In the genomic region with DNA sequence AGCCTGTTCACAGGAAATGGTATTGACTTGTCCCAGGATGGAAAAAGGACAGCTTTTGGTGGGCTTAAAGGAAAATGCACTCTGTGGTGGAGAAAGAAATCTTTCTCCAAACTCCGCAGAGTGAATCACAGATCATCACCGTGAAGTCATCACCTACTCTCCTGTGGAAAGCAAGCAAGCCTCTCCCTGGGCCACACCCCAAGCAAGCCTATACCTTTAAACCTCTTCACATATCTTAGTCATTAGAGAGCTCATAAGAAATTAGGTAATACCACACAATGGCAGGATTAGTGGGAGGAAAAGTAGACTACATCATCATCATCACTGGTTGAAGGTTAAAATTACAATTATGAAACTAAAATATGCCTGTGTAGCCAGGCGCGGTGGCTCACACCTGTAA, we compare ENCODE assay signal across 14 cellular contexts. TPM values are rescaled to one million over a fixed set of nuclear protein-coding genes. Genes with fewer than 3 reads are reported as not detected.
A peak's percentile ranks its signal among the peaks of the same experiment; 100 is the strongest.
DNase-seq lines count a peak whose midpoint lies in the region; ATAC-seq, FAIRE-seq and TF ChIP-seq lines count a peak whose summit lies in the region.
"Had no signal": no experiment of that assay in that cellular context is flagged by ENCODE, and none has a peak within 500 bp of the region (broad histone marks: within the 10 kb centered on the region; RNA-seq: fewer than 3 reads in every experiment).

No MANE protein-coding gene starts in this region.

- DNase-seq in ELR (ENCODE audit: low read depth): peak; percentile 47
- peak; percentile 67 for DNase-seq in RCC 7860 (ENCODE audit: low spot score)
- DNase-seq in esophagus squamous epithelium (lab: John Stamatoyannopoulos, UW): no peak
- no peak for DNase-seq in nephron progenitor cell
- DNase-seq in activated naive CD8-positive, alpha-beta T cell treated with anti-CD3 and anti-CD28 coated beads, Interleukin-2, amount 50 U/mL, for 24 hours: no peak
- no peak for DNase-seq in pons (ENCODE audit: low spot score)
- DNase-seq in stimulated activated CD8-positive, alpha-beta memory T cell treated with anti-CD3 and anti-CD28 coated beads, Interleukin-4, amount 100 ng/mL, for 48 hours: no peak
- DNase-seq in activated CD8-positive, alpha-beta memory T cell treated with anti-CD3 and anti-CD28 coated beads, Interleukin-2, amount 50 U/mL, for 4 hours: no peak
- DNase-seq: activated CD4-positive, alpha-beta T cell treated with anti-CD3 and anti-CD28 coated beads for 4 hours; T1000 had no signal

- no peak for ATAC-seq in activated naive CD8-positive, alpha-beta T cell treated with anti-CD3 and anti-CD28 coated beads, Interleukin-2, amount 50 U/mL, for 24 hours

- intact Hi-C loops in esophagus squamous epithelium (cut with DNase I): no loop called here

- no peak for TF ChIP-seq CTCF in esophagus squamous epithelium (IDR thresholded peaks at IDR 0.05)
- no peak for TF ChIP-seq CTCF in nephron progenitor cell (IDR thresholded peaks at IDR 0.05)

- no peaks in the 10 kb centered on the region for H3K9me3 Mint-ChIP-seq in nephron progenitor cell
- H3K9me3 Mint-ChIP-seq in activated naive CD8-positive, alpha-beta T cell treated with anti-CD3 and anti-CD28 coated beads, Interleukin-2, amount 50 U/mL, for 24 hours: no peaks in the 10 kb centered on the region
- H3K9me3 Mint-ChIP-seq: activated naive CD4-positive, alpha-beta T cell treated with anti-CD3 and anti-CD28 coated beads, Interleukin-2, amount 50 U/mL, for 24 hours; central memory CD8-positive, alpha-beta T cell; stimulated activated naive CD8-positive, alpha-beta T cell treated with anti-CD3 and anti-CD28 coated beads, Interleukin-15, Interleukin-2, amounts not matched to agents 100 ng/mL and 50 ng/mL, for 24 hours had no signal

- no peak overlapping the region for H3K4me3 Mint-ChIP-seq in nephron progenitor cell
- H3K4me3 Mint-ChIP-seq in activated naive CD8-positive, alpha-beta T cell treated with anti-CD3 and anti-CD28 coated beads, Interleukin-2, amount 50 U/mL, for 24 hours: no peak overlapping the region
- H3K4me3 Mint-ChIP-seq: activated naive CD4-positive, alpha-beta T cell treated with anti-CD3 and anti-CD28 coated beads, Interleukin-2, amount 50 U/mL, for 24 hours; central memory CD8-positive, alpha-beta T cell; stimulated activated naive CD8-positive, alpha-beta T cell treated with anti-CD3 and anti-CD28 coated beads, Interleukin-15, Interleukin-2, amounts not matched to agents 100 ng/mL and 50 ng/mL, for 24 hours had no signal

- 45 to 59% methylated on average over 4 of the region's 4 CpGs for WGBS in esophagus squamous epithelium, 2 donors

- FAIRE-seq in RCC 7860 (lab: Jason Lieb, UNC): no peak

- TF ChIP-seq POLR2A in esophagus squamous epithelium (IDR thresholded peaks at IDR 0.05): no peak

- H3K4me1 ChIP-seq in esophagus squamous epithelium: peaks cover 5 to 60% (median 24%) of the 10 kb centered on the region in 3 donors

- no peaks in the 10 kb centered on the region for H3K27me3 Mint-ChIP-seq in nephron progenitor cell (ENCODE audit: low read depth, poor library complexity)
- no peaks in the 10 kb centered on the region for H3K27me3 Mint-ChIP-seq in activated naive CD8-positive, alpha-beta T cell treated with anti-CD3 and anti-CD28 coated beads, Interleukin-2, amount 50 U/mL, for 24 hours
- H3K27me3 Mint-ChIP-seq: activated naive CD4-positive, alpha-beta T cell treated with anti-CD3 and anti-CD28 coated beads, Interleukin-2, amount 50 U/mL, for 24 hours; central memory CD8-positive, alpha-beta T cell; stimulated activated naive CD8-positive, alpha-beta T cell treated with anti-CD3 and anti-CD28 coated beads, Interleukin-15, Interleukin-2, amounts not matched to agents 100 ng/mL and 50 ng/mL, for 24 hours had no signal

- no peaks in the 10 kb centered on the region for H3K27me3 ChIP-seq in esophagus squamous epithelium
- H3K27me3 ChIP-seq: vagina had no signal

- peaks cover 72% of the 10 kb centered on the region for H3K4me1 Mint-ChIP-seq in nephron progenitor cell
- H3K4me1 Mint-ChIP-seq in activated naive CD8-positive, alpha-beta T cell treated with anti-CD3 and anti-CD28 coated beads, Interleukin-2, amount 50 U/mL, for 24 hours: peaks cover 12% of the 10 kb centered on the region
- H3K4me1 Mint-ChIP-seq: activated naive CD4-positive, alpha-beta T cell treated with anti-CD3 and anti-CD28 coated beads, Interleukin-2, amount 50 U/mL, for 24 hours; central memory CD8-positive, alpha-beta T cell had no signal

- H3K9me3 ChIP-seq in esophagus squamous epithelium: no peaks in the 10 kb centered on the region
- H3K9me3 ChIP-seq: vagina had no signal

- peak overlapping the region; percentile 55 for H3K27ac Mint-ChIP-seq in nephron progenitor cell
- no peak overlapping the region for H3K27ac Mint-ChIP-seq in activated naive CD8-positive, alpha-beta T cell treated with anti-CD3 and anti-CD28 coated beads, Interleukin-2, amount 50 U/mL, for 24 hours
- H3K27ac Mint-ChIP-seq: activated naive CD4-positive, alpha-beta T cell treated with anti-CD3 and anti-CD28 coated beads, Interleukin-2, amount 50 U/mL, for 24 hours; stimulated activated naive CD8-positive, alpha-beta T cell treated with anti-CD3 and anti-CD28 coated beads, Interleukin-15, Interleukin-2, amounts not matched to agents 100 ng/mL and 50 ng/mL, for 24 hours had no signal

- H3K27ac ChIP-seq in esophagus squamous epithelium: peak overlapping the region; percentile 16 to 69 (median 46)
- H3K27ac ChIP-seq: vagina had no signal

- no peak overlapping the region for H3K4me3 ChIP-seq in esophagus squamous epithelium
- H3K4me3 ChIP-seq: vagina had no signal

- H3K36me3 Mint-ChIP-seq in nephron progenitor cell (ENCODE audit: low read depth): peaks cover 76% of the 10 kb centered on the region
- H3K36me3 Mint-ChIP-seq in activated naive CD8-positive, alpha-beta T cell treated with anti-CD3 and anti-CD28 coated beads, Interleukin-2, amount 50 U/mL, for 24 hours (ENCODE audit: low read depth): no peaks in the 10 kb centered on the region
- H3K36me3 Mint-ChIP-seq: activated naive CD4-positive, alpha-beta T cell treated with anti-CD3 and anti-CD28 coated beads, Interleukin-2, amount 50 U/mL, for 24 hours had no signal

- H3K36me3 ChIP-seq in esophagus squamous epithelium: peaks cover 0 to 17% (median 0%) of the 10 kb centered on the region in 3 donors
- H3K36me3 ChIP-seq: vagina had no signal

RNA-seq across cellular contexts. Expression of gene TLE1, which starts 23.2 kb away (rescaled TPM):
- total RNA-seq in esophagus squamous epithelium: 10 to 100 TPM; 17.1 to 43.3 (median 20.4) TPM

Comparison
In these comparisons a context has a peak if more than half of its experiments do, and no peak if none do; other contexts are left out.
1. DNase-seq: peak in ELR (single experiment) and RCC 7860 (single experiment); none in esophagus squamous epithelium (single experiment), nephron progenitor cell (single experiment), activated naive CD8-positive, alpha-beta T cell treated with anti-CD3 and anti-CD28 coated beads, Interleukin-2, amount 50 U/mL, for 24 hours (single experiment), pons (single experiment), stimulated activated CD8-positive, alpha-beta memory T cell treated with anti-CD3 and anti-CD28 coated beads, Interleukin-4, amount 100 ng/mL, for 48 hours (single experiment) and activated CD8-positive, alpha-beta memory T cell treated with anti-CD3 and anti-CD28 coated beads, Interleukin-2, amount 50 U/mL, for 4 hours (single experiment).